Comparison of ENCODE assay signal across 19 cellular contexts in the genomic region with DNA sequence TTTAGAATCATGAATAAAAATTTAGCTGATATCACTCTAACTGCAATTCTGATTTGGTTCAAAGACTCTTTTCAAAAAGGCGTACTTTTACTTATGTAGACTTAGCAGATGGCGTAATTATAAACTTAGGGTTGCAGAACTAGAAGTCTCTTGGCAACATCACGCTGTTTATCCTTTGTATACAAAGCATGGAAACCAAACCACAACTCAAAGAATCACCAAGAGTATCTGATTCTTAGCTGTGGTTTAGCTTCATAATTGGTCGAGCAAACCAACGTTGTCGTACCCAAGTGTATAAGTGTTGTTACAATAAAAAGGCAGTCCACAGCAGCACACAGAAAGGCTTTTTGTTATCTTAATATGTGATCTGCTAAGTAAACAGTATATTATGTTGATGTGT. TPM values are rescaled to one million over a fixed set of nuclear protein-coding genes. Genes with fewer than 3 reads are reported as not detected.
DNase-seq lines count a peak whose midpoint lies in the region; FAIRE-seq and TF ChIP-seq lines count a peak whose summit lies in the region.
"Had no signal": no experiment of that assay in that cellular context is flagged by ENCODE, and none has a peak within 500 bp of the region (broad histone marks: within the 10 kb centered on the region; RNA-seq: fewer than 3 reads in every experiment).

No MANE protein-coding gene starts in this region.

- in situ Hi-C loops in GM23248 (cut with MboI): no loop called here

- no peak overlapping the region for H2BK15ac ChIP-seq in mesenchymal stem cell (ENCODE audit: low read depth, poor library complexity, severe bottlenecking)

- no peak overlapping the region for H2AFZ ChIP-seq in mesenchymal stem cell (ENCODE audit: low read depth, low read length)
- no peak overlapping the region for H2AFZ ChIP-seq in GM23248
- H2AFZ ChIP-seq: PC-9 had no signal

- H3K4me2 ChIP-seq in mesenchymal stem cell (ENCODE audit: low read length, poor library complexity, severe bottlenecking) (no peak overlapping the region), GM23248 (ENCODE audit: unreplicated experiment) (no peak overlapping the region)
- H3K4me2 ChIP-seq: BLaER1 treated with 17β-estradiol and CSF1 and Interleukin-3, amounts not matched to agents 10 nM and 100 nM; PC-9; SK-N-SH had no signal

- H3K9me3 ChIP-seq in mesenchymal stem cell (ENCODE audit: control insufficient read depth, low read length) (no peaks in the 10 kb centered on the region), GM23248 (ENCODE audit: low read depth) (no peaks in the 10 kb centered on the region), kidney (ENCODE audit: control insufficient read depth in 1 of 2, low read length in 2 of 2) (no peaks in the 10 kb centered on the region)
- H3K9me3 ChIP-seq: BLaER1 treated with 17β-estradiol and CSF1 and Interleukin-3, amounts not matched to agents 10 nM and 100 nM; SK-N-SH had no signal

- peaks cover 4% of the 10 kb centered on the region for H3K4me1 ChIP-seq in mesenchymal stem cell (ENCODE audit: control insufficient read depth, insufficient read depth, low read depth, low read length)
- H3K4me1 ChIP-seq in GM23248 (ENCODE audit: insufficient read depth): peaks cover 16% of the 10 kb centered on the region
- H3K4me1 ChIP-seq in kidney (ENCODE audit: control insufficient read depth in 1 of 2, insufficient read depth in 1 of 2, low read depth in 1 of 2, low read length in 2 of 2): peaks cover 0 to 4% of the 10 kb centered on the region in 2 donors

- H3K4ac ChIP-seq in mesenchymal stem cell (ENCODE audit: low read depth in 1 of 2, low read length in 2 of 2): no peak overlapping the region

- no peak overlapping the region for H2BK5ac ChIP-seq in mesenchymal stem cell (ENCODE audit: low read depth, low read length, poor library complexity, severe bottlenecking)

- H3K14ac ChIP-seq in mesenchymal stem cell (ENCODE audit: low read length in 2 of 2): no peak overlapping the region

- H3K27me3 ChIP-seq in mesenchymal stem cell (ENCODE audit: control insufficient read depth in 1 of 2, insufficient read depth in 1 of 2, low read length in 2 of 2) (no peaks in the 10 kb centered on the region), GM23248 (replicated peaks; ENCODE audit: insufficient read depth) (no peaks in the 10 kb centered on the region)
- H3K27me3 ChIP-seq: BLaER1 treated with 17β-estradiol and CSF1 and Interleukin-3, amounts not matched to agents 10 nM and 100 nM had no signal

- no peak overlapping the region for H4K8ac ChIP-seq in mesenchymal stem cell (ENCODE audit: low read length)

- H2BK12ac ChIP-seq in mesenchymal stem cell (ENCODE audit: low read length in 2 of 2): no peak overlapping the region

- H3K36me3 ChIP-seq in mesenchymal stem cell (ENCODE audit: control insufficient read depth in 1 of 2, insufficient read depth in 2 of 2, low read depth in 1 of 2, low read length in 2 of 2) (no peaks in the 10 kb centered on the region), GM23248 (ENCODE audit: low read depth) (no peaks in the 10 kb centered on the region), kidney (ENCODE audit: control insufficient read depth in 1 of 2, insufficient read depth in 2 of 2, low read length in 2 of 2) (no peaks in the 10 kb centered on the region)
- H3K36me3 ChIP-seq: BLaER1 treated with 17β-estradiol and CSF1 and Interleukin-3, amounts not matched to agents 10 nM and 100 nM had no signal

- 82% methylated on average over 6 of the region's 6 CpGs for WGBS in mesenchymal stem cell
- WGBS in GM23248 (ENCODE audit: low coverage in 1 of 2, low lambda C conversion rate in 2 of 2, missing lambda C conversion rate in 2 of 2), 2 experiments: 78 to 82% methylated on average over 6 of the region's 6 CpGs

- no peak overlapping the region for H3K23ac ChIP-seq in mesenchymal stem cell (ENCODE audit: low read length in 2 of 2)

- H3K18ac ChIP-seq in mesenchymal stem cell (ENCODE audit: low read depth in 1 of 2, low read length in 2 of 2): no peak overlapping the region

- TF ChIP-seq CTCF in kidney (IDR thresholded peaks at IDR 0.05; ENCODE audit: borderline replicate concordance, extremely low read depth, insufficient read depth): no peak

- H3F3A ChIP-seq in GM23248 (ENCODE audit: insufficient read depth): peaks cover 5% of the 10 kb centered on the region

- H2AK5ac ChIP-seq in mesenchymal stem cell (ENCODE audit: low read length, severe bottlenecking): no peak overlapping the region

- peak; percentile 12 for DNase-seq in Daoy (ENCODE audit: low read depth)
- peak; percentile 37 for DNase-seq in NCI-H1436 treated with DMSO at 0.1 percent for 48 hours (lab: John Stamatoyannopoulos, UW)
- DNase-seq in astrocyte of the hippocampus (ENCODE audit: low read depth, low spot score): peak; percentile 46
- peak; percentile 93 for DNase-seq in mesenchymal stem cell
- DNase-seq in GM23248: no peak
- DNase-seq in kidney: no peak
- no peak for DNase-seq in NCI-H2029 (lab: John Stamatoyannopoulos, UW)
- no peak for DNase-seq in EL
- DNase-seq: DMS153, NCI-H146, NCI-H524, PC-9, SK-N-SH, T-helper 1 cell had no signal

- FAIRE-seq in kidney (lab: Jason Lieb, UNC): no peak
- FAIRE-seq: GM12878, GM18507 had no signal

- H3K9me2 ChIP-seq in GM23248 (ENCODE audit: insufficient read depth): no peaks in the 10 kb centered on the region
- H3K9me2 ChIP-seq: SK-N-SH had no signal

- H3K79me1 ChIP-seq in mesenchymal stem cell (replicated peaks; ENCODE audit: low read length, poor library complexity, severe bottlenecking): no peaks in the 10 kb centered on the region

- intact Hi-C loops in kidney (cut with DNase I): no loop called here

- no peaks in the 10 kb centered on the region for H3K79me2 ChIP-seq in GM23248 (ENCODE audit: insufficient read depth)

- H3K27ac ChIP-seq in mesenchymal stem cell (ENCODE audit: low read length, poor library complexity, severe bottlenecking) (no peak overlapping the region), GM23248 (no peak overlapping the region), kidney (ENCODE audit: low read depth in 2 of 2, low read length in 2 of 2) (no peak overlapping the region)
- H3K27ac ChIP-seq: BLaER1 treated with 17β-estradiol and CSF1 and Interleukin-3, amounts not matched to agents 10 nM and 100 nM; PC-9 had no signal

- H4K20me1 ChIP-seq in GM23248 (ENCODE audit: insufficient read depth): no peaks in the 10 kb centered on the region
- H4K20me1 ChIP-seq: BLaER1 treated with 17β-estradiol and CSF1 and Interleukin-3, amounts not matched to agents 10 nM and 100 nM had no signal

- H3K9ac ChIP-seq in mesenchymal stem cell (ENCODE audit: low read length) (no peak overlapping the region), GM23248 (no peak overlapping the region), kidney (ENCODE audit: low read length in 2 of 2) (no peak overlapping the region)
- H3K9ac ChIP-seq: BLaER1 treated with 17β-estradiol and CSF1 and Interleukin-3, amounts not matched to agents 10 nM and 100 nM; SK-N-SH had no signal

- H4K91ac ChIP-seq in mesenchymal stem cell (ENCODE audit: low read length): no peak overlapping the region

- H2BK120ac ChIP-seq in mesenchymal stem cell (ENCODE audit: low read depth, low read length): no peak overlapping the region

- no peak overlapping the region for H3K4me3 ChIP-seq in mesenchymal stem cell (ENCODE audit: insufficient read depth in 1 of 2, low read depth in 1 of 2, low read length in 2 of 2)
- no peak overlapping the region for H3K4me3 ChIP-seq in GM23248
- no peak overlapping the region for H3K4me3 ChIP-seq in kidney (ENCODE audit: low read length in 2 of 2)
- H3K4me3 ChIP-seq: BLaER1 treated with 17β-estradiol and CSF1 and Interleukin-3, amounts not matched to agents 10 nM and 100 nM; GM12878; PC-9 had no signal

RNA-seq across cellular contexts. Expression of gene STMND1, which starts 18.2 kb away (rescaled TPM):
- total RNA-seq in Daoy (2014; rRNA removed; shearing (Covaris generic)): 0.29 and 0.33 TPM in 2 replicates
- not detected for polyA plus RNA-seq in mesenchymal stem cell (2013, experiment 1 of 2)
- not detected for polyA plus RNA-seq in mesenchymal stem cell (2013, experiment 2 of 2)
- not detected in 2 replicates for total RNA-seq in GM23248 (2014; rRNA removed; shearing (Covaris generic))
- polyA plus RNA-seq in GM23248 (2016; fragmentation: Nextera tagmentation; extraction: Ambion mirVana): not detected in 2 replicates
- not detected for total RNA-seq in kidney
- polyA plus RNA-seq in kidney (ENCODE audit: insufficient read depth, low read depth, low replicate concordance): not detected
- total RNA-seq: GM12878, LHCN-M2, Right ventricle myocardium inferior had no signal
- polyA plus RNA-seq: SK-N-SH had no signal

Comparison
In these comparisons a context has a peak if more than half of its experiments do, and no peak if none do; other contexts are left out.
1. DNase-seq: peak in Daoy (single experiment), NCI-H1436 treated with DMSO at 0.1 percent for 48 hours (single experiment), astrocyte of the hippocampus (single experiment) and mesenchymal stem cell (single experiment); none in GM23248 (single experiment), kidney (single experiment), NCI-H2029 (single experiment) and EL (single experiment).